ENCODE assay signal across 19 cellular contexts in the genomic region with DNA sequence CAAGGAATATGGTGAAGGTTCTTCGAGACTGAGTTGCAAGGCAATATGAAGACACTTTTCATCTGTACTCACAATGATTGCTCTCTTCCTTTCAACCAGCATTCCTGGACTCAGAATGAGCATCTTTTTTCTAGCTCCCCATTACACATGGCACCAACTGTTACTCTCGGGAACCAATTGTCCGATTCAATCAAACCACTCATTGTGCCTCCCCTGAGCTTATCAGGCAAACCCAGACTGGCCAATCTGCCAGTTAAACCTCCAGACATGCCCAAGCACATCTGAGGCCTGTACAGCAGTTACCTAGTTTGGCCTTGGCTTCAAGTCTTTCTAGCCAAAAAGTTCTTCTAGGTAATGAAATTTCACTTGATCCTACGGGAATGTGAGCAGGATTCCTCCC.
DNase-seq lines count a peak whose midpoint lies in the region; ATAC-seq, FAIRE-seq and TF ChIP-seq lines count a peak whose summit lies in the region.
"Had no signal": no experiment of that assay in that cellular context is flagged by ENCODE, and none has a peak within 500 bp of the region (broad histone marks: within the 10 kb centered on the region; RNA-seq: fewer than 3 reads in every experiment).

No MANE protein-coding gene starts in this region.

- H3K27me3 ChIP-seq in keratinocyte (ENCODE audit: control insufficient read depth, extremely low read depth, insufficient read depth, low read length) (no peaks in the 10 kb centered on the region), suprapubic skin (no peaks in the 10 kb centered on the region)
- H3K27me3 ChIP-seq: BE2C had no signal

- H3K9ac ChIP-seq in keratinocyte (ENCODE audit: control insufficient read depth, extremely low read depth, insufficient read depth, low read length) = no peak overlapping the region
- H3K9ac ChIP-seq: GM23248 had no signal

- no peak for ATAC-seq in GM21360 (IDR thresholded peaks at IDR 0.05; ENCODE audit: unreplicated experiment)
- no peak for ATAC-seq in GM18505 (IDR thresholded peaks at IDR 0.05; ENCODE audit: unreplicated experiment)

- no peaks in the 10 kb centered on the region for H4K20me1 ChIP-seq in keratinocyte (ENCODE audit: control insufficient read depth, extremely low read depth, insufficient read depth, low read length)

- peak; percentile 62 for FAIRE-seq in keratinocyte (lab: Jason Lieb, UNC)
- FAIRE-seq: G401.6 had no signal

- H2AFZ ChIP-seq in keratinocyte (ENCODE audit: control insufficient read depth, low read length) = no peak overlapping the region
- H2AFZ ChIP-seq: GM23248 had no signal

- H3K9me3 ChIP-seq in keratinocyte (ENCODE audit: control insufficient read depth, low read depth, low read length) (no peaks in the 10 kb centered on the region), suprapubic skin (no peaks in the 10 kb centered on the region)
- H3K9me3 ChIP-seq: BE2C had no signal

- H3K36me3 ChIP-seq in keratinocyte (ENCODE audit: control insufficient read depth in 2 of 2, extremely low read depth in 1 of 2, insufficient read depth in 2 of 2, low read length in 2 of 2) (no peaks in the 10 kb centered on the region), suprapubic skin (no peaks in the 10 kb centered on the region)
- H3K36me3 ChIP-seq: BE2C had no signal

- no peak for TF ChIP-seq POLR2A in suprapubic skin (IDR thresholded peaks at IDR 0.05)
- TF ChIP-seq POLR2A in GM18505 (IDR thresholded peaks at IDR 0.05; ENCODE audit: borderline replicate concordance, extremely low read depth, insufficient read depth, insufficient read length) = no peak

- WGBS in suprapubic skin = 68% methylated on average over 4 of the region's 4 CpGs

- H3K4me3 ChIP-seq in keratinocyte (ENCODE audit: control insufficient read depth in 2 of 3, extremely low read depth in 1 of 3, insufficient read depth in 2 of 3, low read depth in 1 of 3, low read length in 3 of 3) (no peak overlapping the region), suprapubic skin (no peak overlapping the region)
- H3K4me3 ChIP-seq: GM23248 had no signal

- TF ChIP-seq CTCF in keratinocyte (optimal IDR thresholded peaks at IDR 0.05 in 1 of 3, IDR thresholded peaks at IDR 0.05 in 1 of 3, conservative IDR thresholded peaks at IDR 0.05 in 1 of 3; ENCODE audit: extremely low read depth in 1 of 3, insufficient read depth in 2 of 3, low read length in 3 of 3) (no peak), suprapubic skin (IDR thresholded peaks at IDR 0.05) (no peak)

- no peaks in the 10 kb centered on the region for H3K79me2 ChIP-seq in keratinocyte (ENCODE audit: control insufficient read depth, insufficient read depth, low read length)

- dilution Hi-C loops in keratinocyte (cut with MboI; ENCODE audit: extremely low pct_ligation_motif_present, low sequenced_read_pairs) = no loop called here

- DNase-seq in NCI-H748 (lab: John Stamatoyannopoulos, UW; ENCODE audit: unreplicated experiment) (peak; percentile 73), NCI-H748 treated with DMSO at 0.1 percent for 48 hours (lab: John Stamatoyannopoulos, UW) (no peak), NCI-H146 treated with DMSO at 0.1 percent for 48 hours (lab: John Stamatoyannopoulos, UW; ENCODE audit: unreplicated experiment) (peak; percentile 32), NCI-H345 treated with DMSO at 0.1 percent for 48 hours (lab: John Stamatoyannopoulos, UW; ENCODE audit: unreplicated experiment) (peak; percentile 8), keratinocyte (ENCODE audit: low read depth, low spot score) (peak; percentile 68), suprapubic skin (ENCODE audit: low spot score in 2 of 2) (no peak)
- DNase-seq: 8988T; BE2C; CD4-positive, alpha-beta T cell; DND-41; GM23248; NCI-H187 treated with DMSO at 0.1 percent for 48 hours; NCI-H524 treated with DMSO at 0.1 percent for 48 hours; NK-92 treated with Interleukin-12 subunit alpha and Interleukin-12 subunit beta, amount 100 ng/mL, for 24 hours; OCI-M1; T-helper 2 cell had no signal

- TF ChIP-seq EP300 in suprapubic skin (IDR thresholded peaks at IDR 0.05) = no peak

- H3K27ac ChIP-seq in keratinocyte (ENCODE audit: control insufficient read depth, insufficient read depth, low read length) = no peak overlapping the region
- no peak overlapping the region for H3K27ac ChIP-seq in suprapubic skin
- H3K27ac ChIP-seq: GM23248 had no signal

- no peaks in the 10 kb centered on the region for H3K9me1 ChIP-seq in keratinocyte (ENCODE audit: control insufficient read depth, extremely low read depth, insufficient read depth, low read length)

- no peak overlapping the region for H3K4me2 ChIP-seq in keratinocyte (ENCODE audit: control insufficient read depth, extremely low read depth, insufficient read depth, low read depth, low read length)

- H3K4me1 ChIP-seq in keratinocyte (ENCODE audit: control insufficient read depth, extremely low read depth, insufficient read depth, low read length) (peaks cover 6% of the 10 kb centered on the region), suprapubic skin (no peaks in the 10 kb centered on the region)
- H3K4me1 ChIP-seq: BE2C had no signal

Comparison
In these comparisons a context has a peak if more than half of its experiments do, and no peak if none do; other contexts are left out.
1. DNase-seq: peak in NCI-H748 (single experiment), NCI-H146 treated with DMSO at 0.1 percent for 48 hours (single experiment), NCI-H345 treated with DMSO at 0.1 percent for 48 hours (single experiment) and keratinocyte (single experiment); none in NCI-H748 treated with DMSO at 0.1 percent for 48 hours (single experiment) and suprapubic skin (0 of 2).